Comparison of ENCODE assay signal across 23 cellular contexts in genomic region chr7:42143605-42144252, GRCh38.
DNase-seq lines count a peak whose midpoint lies in the region; ATAC-seq and TF ChIP-seq lines count a peak whose summit lies in the region.
"Had no signal": no experiment of that assay in that cellular context is flagged by ENCODE, and none has a peak within 500 bp of the region (broad histone marks: within the 10 kb centered on the region; RNA-seq: fewer than 3 reads in every experiment).

No MANE protein-coding gene starts in this region.

- peak overlapping the region; percentile 14 for H3K4me3 Mint-ChIP-seq in osteocyte (ENCODE audit: unreplicated experiment)
- H3K4me3 Mint-ChIP-seq: activated CD4-positive, alpha-beta memory T cell treated with anti-CD3 and anti-CD28 coated beads, Interleukin-2, amount 10 ng/mL, durations not matched to agents 7 days and 5 days; activated naive CD4-positive, alpha-beta T cell treated with anti-CD3 and anti-CD28 coated beads for 36 hours; stimulated activated naive B cell treated with anti-CD40 and anti-IgM and Interleukin-4, amounts not matched to agents 10 μg/mL and 1 μg/mL and 100 μg/mL, for 72 hours had no signal

- no peaks in the 10 kb centered on the region for H3K9me3 ChIP-seq in ovary
- H3K9me3 ChIP-seq: breast epithelium, gastrocnemius medialis, right atrium auricular region, tibial artery had no signal

- H3K27me3 ChIP-seq in ovary: no peaks in the 10 kb centered on the region
- H3K27me3 ChIP-seq: breast epithelium, gastrocnemius medialis, right atrium auricular region, tibial artery had no signal

- TF ChIP-seq CTCF in fibroblast of pulmonary artery (IDR thresholded peaks at IDR 0.05; ENCODE audit: low read length, missing control alignments) (no peak), osteocyte (IDR thresholded peaks at IDR 0.05) (peak; percentile 28), ovary (IDR thresholded peaks at IDR 0.05) (no peak)

- peaks cover 26% of the 10 kb centered on the region for H3K36me3 Mint-ChIP-seq in osteocyte (ENCODE audit: unreplicated experiment)
- H3K36me3 Mint-ChIP-seq: stimulated activated naive B cell treated with anti-CD40 and anti-IgM and Interleukin-4, amounts not matched to agents 10 μg/mL and 1 μg/mL and 100 μg/mL, for 72 hours had no signal

- H3K9me3 Mint-ChIP-seq in osteocyte (ENCODE audit: unreplicated experiment): no peaks in the 10 kb centered on the region
- H3K9me3 Mint-ChIP-seq: activated CD4-positive, alpha-beta memory T cell treated with anti-CD3 and anti-CD28 coated beads, Interleukin-2, amount 10 ng/mL, durations not matched to agents 7 days and 5 days; activated naive CD4-positive, alpha-beta T cell treated with anti-CD3 and anti-CD28 coated beads for 36 hours had no signal

- H3K4me1 Mint-ChIP-seq in osteocyte (ENCODE audit: unreplicated experiment): peaks cover 42% of the 10 kb centered on the region
- H3K4me1 Mint-ChIP-seq: activated CD4-positive, alpha-beta memory T cell treated with anti-CD3 and anti-CD28 coated beads, Interleukin-2, amount 10 ng/mL, durations not matched to agents 7 days and 5 days; stimulated activated naive B cell treated with anti-CD40 and anti-IgM and Interleukin-4, amounts not matched to agents 10 μg/mL and 1 μg/mL and 100 μg/mL, for 72 hours had no signal

- no peak for TF ChIP-seq POLR2A in ovary (IDR thresholded peaks at IDR 0.05)

- intact Hi-C loops in ovary (cut with DNase I): no loop called here

- DNase-seq in EH (ENCODE audit: low read depth) (peak; percentile 68), amniotic stem cell (lab: John Stamatoyannopoulos, UW) (peak; percentile 28), fibroblast of pulmonary artery (ENCODE audit: low read depth) (peak; percentile 35), osteocyte (ENCODE audit: extremely low spot score, unreplicated experiment) (no peak), Kasumi-1 (lab: John Stamatoyannopoulos, UW) (no peak), ovary (no peak), epidermal melanocyte (ENCODE audit: insufficient read length, low spot score) (no peak)
- DNase-seq: activated CD4-positive, alpha-beta memory T cell treated with anti-CD3 and anti-CD28 coated beads, Interleukin-2, amount 10 ng/mL, durations not matched to agents 7 days and 5 days; activated naive CD4-positive, alpha-beta T cell treated with anti-CD3 and anti-CD28 coated beads for 36 hours; activated T-cell treated with anti-CD3 and anti-CD28 coated beads, Interleukin-2, amount 50 U/mL, for 1 hour; effector memory CD4-positive, alpha-beta T cell; gastrocnemius medialis; left cardiac atrium; midbrain; nucleus accumbens; SHP77 treated with DMSO at 0.1 percent for 48 hours; stimulated activated naive B cell treated with anti-CD40 and anti-IgM and Interleukin-4, amounts not matched to agents 10 μg/mL and 1 μg/mL and 100 μg/mL, for 72 hours; T-helper 1 cell; tibial artery had no signal

- no peak overlapping the region for H3K4me3 ChIP-seq in fibroblast of pulmonary artery (replicated peaks; ENCODE audit: low read depth, low read length)
- H3K4me3 ChIP-seq in ovary: no peak overlapping the region
- H3K4me3 ChIP-seq: breast epithelium, gastrocnemius medialis, right atrium auricular region, tibial artery had no signal

- no peak overlapping the region for H3K27ac ChIP-seq in ovary
- H3K27ac ChIP-seq: gastrocnemius medialis, right atrium auricular region, tibial artery, VCaP had no signal

- TF ChIP-seq EP300 in ovary (IDR thresholded peaks at IDR 0.05): no peak

- no peaks in the 10 kb centered on the region for H3K36me3 ChIP-seq in ovary
- H3K36me3 ChIP-seq: breast epithelium, gastrocnemius medialis, right atrium auricular region had no signal

- H3K27me3 Mint-ChIP-seq in osteocyte (ENCODE audit: unreplicated experiment): no peaks in the 10 kb centered on the region
- H3K27me3 Mint-ChIP-seq: activated CD4-positive, alpha-beta memory T cell treated with anti-CD3 and anti-CD28 coated beads, Interleukin-2, amount 10 ng/mL, durations not matched to agents 7 days and 5 days had no signal

- 57 to 72% (median 70%) methylated on average over 4 of the region's 4 CpGs for WGBS in ovary, 3 donors

- no peak for ATAC-seq in GM21381 (IDR thresholded peaks at IDR 0.05; ENCODE audit: unreplicated experiment)
- ATAC-seq: gastrocnemius medialis; left cardiac atrium; stimulated activated naive B cell treated with anti-CD40 and anti-IgM and Interleukin-4, amounts not matched to agents 10 μg/mL and 1 μg/mL and 100 μg/mL, for 72 hours had no signal

- peaks cover 4% of the 10 kb centered on the region for H3K4me1 ChIP-seq in ovary (ENCODE audit: insufficient read depth)
- H3K4me1 ChIP-seq: breast epithelium, right atrium auricular region had no signal

- H3K27ac Mint-ChIP-seq in osteocyte (ENCODE audit: unreplicated experiment): peak overlapping the region; percentile 82
- H3K27ac Mint-ChIP-seq: activated CD4-positive, alpha-beta memory T cell treated with anti-CD3 and anti-CD28 coated beads, Interleukin-2, amount 10 ng/mL, durations not matched to agents 7 days and 5 days; activated naive CD4-positive, alpha-beta T cell treated with anti-CD3 and anti-CD28 coated beads for 36 hours; stimulated activated naive B cell treated with anti-CD40 and anti-IgM and Interleukin-4, amounts not matched to agents 10 μg/mL and 1 μg/mL and 100 μg/mL, for 72 hours had no signal

Comparison
In these comparisons a context has a peak if more than half of its experiments do, and no peak if none do; other contexts are left out.
1. DNase-seq: peak in EH (single experiment), amniotic stem cell (single experiment) and fibroblast of pulmonary artery (single experiment); none in osteocyte (single experiment), Kasumi-1 (0 of 2), ovary (0 of 5) and epidermal melanocyte (single experiment).